In the genomic region with DNA sequence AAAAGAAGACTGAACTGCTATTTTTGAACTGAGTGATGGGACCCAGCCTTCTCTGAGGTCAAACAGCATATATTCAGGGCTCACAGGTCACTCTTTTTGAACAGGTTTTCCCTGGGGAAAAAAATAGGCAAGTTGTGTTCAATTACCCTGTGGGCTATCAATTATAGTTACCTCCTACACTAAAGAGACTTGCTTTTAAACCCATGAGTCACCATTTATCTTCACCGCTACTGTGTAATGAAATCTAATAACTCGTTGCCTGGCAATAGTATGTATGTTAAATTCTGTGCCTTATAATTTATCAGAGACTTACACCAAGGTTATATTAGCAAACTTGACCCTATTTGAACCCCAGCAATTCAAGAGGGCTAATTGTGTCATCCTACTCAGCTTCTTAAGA, we compare ENCODE assay signal across 28 cellular contexts.
"Had no signal": no experiment of that assay in that cellular context is flagged by ENCODE, and none has a peak within 500 bp of the region (broad histone marks: within the 10 kb centered on the region; RNA-seq: fewer than 3 reads in every experiment).

No MANE protein-coding gene starts in this region.

- H3K27me3 Mint-ChIP-seq: activated CD8-positive, alpha-beta T cell treated with anti-CD3 and anti-CD28 coated beads for 36 hours; naive thymus-derived CD8-positive, alpha-beta T cell; stimulated activated memory B cell treated with anti-CD40 and anti-IgM and Interleukin-4, amounts not matched to agents 10 μg/mL and 1 μg/mL and 100 μg/mL, for 72 hours; stimulated activated naive CD8-positive, alpha-beta T cell treated with anti-CD3 and anti-CD28 coated beads, Interleukin-15, amount 100 ng/mL, for 72 hours had no signal

- DNase-seq: activated CD4-positive, alpha-beta T cell treated with anti-CD3 and anti-CD28 coated beads, Interleukin-2, amount 50 U/mL, for 1 hour; activated CD8-positive, alpha-beta T cell treated with anti-CD3 and anti-CD28 coated beads for 36 hours; activated naive CD4-positive, alpha-beta T cell; activated T-cell treated with anti-CD3 and anti-CD28 coated beads, Interleukin-2, amount 50 U/mL, for 72 hours; adrenal gland; central memory CD4-positive, alpha-beta T cell; heart left ventricle; hypothalamus; kidney glomerular epithelial cell; left lung; lower lobe of right lung; mesenchymal stem cell; naive thymus-derived CD8-positive, alpha-beta T cell; nucleus accumbens; pancreas; sigmoid colon; stimulated activated CD4-positive, alpha-beta T cell treated with anti-CD3 and anti-CD28 coated beads, Interleukin-1b, Interleukin-23, amount 100 ng/mL, for 48 hours; stimulated activated CD4-positive, alpha-beta T cell treated with anti-CD3 and anti-CD28 coated beads, Interleukin-4, amount 100 ng/mL, for 4 hours; stimulated activated CD8-positive, alpha-beta memory T cell treated with anti-CD3 and anti-CD28 coated beads, Interleukin-4, amount 100 ng/mL, for 48 hours; stimulated activated naive CD8-positive, alpha-beta T cell treated with anti-CD3 and anti-CD28 coated beads, Interleukin-15, amount 100 ng/mL, for 72 hours; substantia nigra; T-helper 2 cell; upper lobe of right lung had no signal

- H3K4me3 Mint-ChIP-seq: activated CD8-positive, alpha-beta T cell treated with anti-CD3 and anti-CD28 coated beads for 36 hours; activated T-cell treated with anti-CD3 and anti-CD28 coated beads, Interleukin-2, amount 50 U/mL, for 72 hours; naive thymus-derived CD8-positive, alpha-beta T cell; neural crest cell; stimulated activated memory B cell treated with anti-CD40 and anti-IgM and Interleukin-4, amounts not matched to agents 10 μg/mL and 1 μg/mL and 100 μg/mL, for 72 hours; stimulated activated naive CD8-positive, alpha-beta T cell treated with anti-CD3 and anti-CD28 coated beads, Interleukin-15, amount 100 ng/mL, for 72 hours had no signal

- ATAC-seq: activated CD8-positive, alpha-beta T cell treated with anti-CD3 and anti-CD28 coated beads for 36 hours; activated naive CD4-positive, alpha-beta T cell treated with anti-CD3 and anti-CD28 coated beads, Interleukin-2, amount 50 U/mL, for 72 hours; activated T-cell treated with anti-CD3 and anti-CD28 coated beads, Interleukin-2, amount 50 U/mL, for 72 hours; heart left ventricle; left lung; lower lobe of right lung; naive thymus-derived CD8-positive, alpha-beta T cell; stimulated activated memory B cell treated with anti-CD40 and anti-IgM and Interleukin-4, amounts not matched to agents 10 μg/mL and 1 μg/mL and 100 μg/mL, for 72 hours; stimulated activated naive CD8-positive, alpha-beta T cell treated with anti-CD3 and anti-CD28 coated beads, Interleukin-15, amount 100 ng/mL, for 72 hours; upper lobe of right lung had no signal

- H3K36me3 ChIP-seq: adrenal gland, heart left ventricle, left lung, lower lobe of right lung, pancreas, prostate gland, sigmoid colon, upper lobe of right lung had no signal

- H3K4me3 ChIP-seq: adrenal gland, heart left ventricle, left lung, lower lobe of right lung, pancreas, prostate gland, sigmoid colon, smooth muscle cell, upper lobe of right lung had no signal

- H3K4me1 Mint-ChIP-seq: stimulated activated memory B cell treated with anti-CD40 and anti-IgM and Interleukin-4, amounts not matched to agents 10 μg/mL and 1 μg/mL and 100 μg/mL, for 72 hours had no signal

- H3K9me3 ChIP-seq: adrenal gland, left lung, lower lobe of right lung, pancreas, prostate gland, sigmoid colon, upper lobe of right lung had no signal

- H3K4me1 ChIP-seq: adrenal gland, heart left ventricle, left lung, lower lobe of right lung, pancreas, prostate gland, upper lobe of right lung had no signal

- H3K27ac Mint-ChIP-seq: activated CD8-positive, alpha-beta T cell treated with anti-CD3 and anti-CD28 coated beads for 36 hours; activated naive CD4-positive, alpha-beta T cell treated with anti-CD3 and anti-CD28 coated beads, Interleukin-2, amount 50 U/mL, for 72 hours; activated T-cell treated with anti-CD3 and anti-CD28 coated beads, Interleukin-2, amount 50 U/mL, for 72 hours; stimulated activated memory B cell treated with anti-CD40 and anti-IgM and Interleukin-4, amounts not matched to agents 10 μg/mL and 1 μg/mL and 100 μg/mL, for 72 hours; stimulated activated naive CD8-positive, alpha-beta T cell treated with anti-CD3 and anti-CD28 coated beads, Interleukin-15, amount 100 ng/mL, for 72 hours had no signal

- H3K27ac ChIP-seq: adrenal gland, heart left ventricle, left lung, lower lobe of right lung, pancreas, prostate gland, sigmoid colon, upper lobe of right lung had no signal

- H3K27me3 ChIP-seq: adrenal gland, heart left ventricle, left lung, pancreas, sigmoid colon, upper lobe of right lung had no signal

- H3K9me3 Mint-ChIP-seq: stimulated activated memory B cell treated with anti-CD40 and anti-IgM and Interleukin-4, amounts not matched to agents 10 μg/mL and 1 μg/mL and 100 μg/mL, for 72 hours had no signal
